ENCODE assay signal across 1 cellular context in the genomic region with DNA sequence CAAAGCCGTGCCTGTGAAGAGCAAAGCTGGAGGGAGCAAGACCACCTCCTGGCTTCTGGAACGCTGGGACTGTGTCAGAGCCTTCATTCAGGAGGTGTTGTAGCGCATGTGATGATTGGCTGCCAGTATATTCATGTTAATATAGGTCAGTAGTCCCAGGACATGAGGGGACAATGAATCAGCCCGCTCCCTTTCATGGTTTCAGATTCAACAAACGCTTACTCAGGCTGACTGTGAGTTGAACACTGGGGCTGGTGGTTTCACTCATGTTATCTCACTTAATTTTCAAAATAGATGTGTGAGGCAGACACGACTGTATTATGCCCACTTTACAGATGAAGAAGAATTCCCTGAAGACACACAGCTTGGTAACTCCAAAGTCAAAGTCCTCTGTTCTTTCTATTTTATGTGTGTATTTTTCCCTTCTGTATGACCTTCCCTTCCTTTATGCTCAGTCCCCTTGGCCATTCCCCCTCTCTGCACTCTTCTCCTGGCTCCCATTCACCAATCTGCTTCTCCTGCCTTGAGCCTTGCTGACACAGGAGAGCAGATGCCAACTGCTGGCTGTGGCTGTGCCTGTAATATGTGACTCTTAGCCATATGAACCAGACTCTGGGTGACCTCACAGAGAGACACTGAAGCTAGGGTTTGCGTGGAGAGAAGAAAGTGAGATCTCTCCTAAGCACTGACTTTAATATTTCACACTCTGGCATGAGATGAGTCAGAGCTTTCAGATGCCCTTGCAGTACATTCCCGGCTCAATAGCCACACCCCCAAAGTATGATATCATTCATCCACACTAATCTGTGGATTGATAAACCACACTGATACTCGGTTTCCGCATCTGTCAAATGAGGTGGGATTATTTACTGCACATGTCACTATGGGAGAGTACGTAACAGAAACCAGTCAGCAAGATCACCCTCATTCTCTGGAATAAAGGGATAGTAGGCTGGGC.
TF ChIP-seq lines count a peak whose summit lies in the region.

No MANE protein-coding gene starts in this region.

TF ChIP-seq in endothelial cell of umbilical vein, 7 proteins besides CTCF, POLR2A, EP300 and RAD21:
- TF ChIP-seq, protein P1, sequence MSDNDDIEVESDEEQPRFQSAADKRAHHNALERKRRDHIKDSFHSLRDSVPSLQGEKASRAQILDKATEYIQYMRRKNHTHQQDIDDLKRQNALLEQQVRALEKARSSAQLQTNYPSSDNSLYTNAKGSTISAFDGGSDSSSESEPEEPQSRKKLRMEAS (IDR thresholded peaks at IDR 0.05; ENCODE audit: insufficient read depth, insufficient read length): no peak
- no peak for TF ChIP-seq GATA2 (IDR thresholded peaks at IDR 0.05; ENCODE audit: insufficient read depth, insufficient read length, low read depth, low read length)
- no peak for TF ChIP-seq JUN (IDR thresholded peaks at IDR 0.05; ENCODE audit: borderline replicate concordance, insufficient read depth, insufficient read length, low read depth)
- no peak for TF ChIP-seq POLR2AphosphoS5 (IDR thresholded peaks at IDR 0.05; ENCODE audit: insufficient read depth, low read depth, low read length)
- TF ChIP-seq FOS (IDR thresholded peaks at IDR 0.05; ENCODE audit: borderline replicate concordance, insufficient read depth, low read length): peak; percentile 55
- TF ChIP-seq EZH2 (IDR thresholded peaks at IDR 0.05; ENCODE audit: borderline replicate concordance, low read depth, low read length, severe bottlenecking): no peak
- no peak for TF ChIP-seq MYC (IDR thresholded peaks at IDR 0.05; ENCODE audit: low read depth, low read length)
